ENCODE assay signal across 9 cellular contexts in the genomic region with DNA sequence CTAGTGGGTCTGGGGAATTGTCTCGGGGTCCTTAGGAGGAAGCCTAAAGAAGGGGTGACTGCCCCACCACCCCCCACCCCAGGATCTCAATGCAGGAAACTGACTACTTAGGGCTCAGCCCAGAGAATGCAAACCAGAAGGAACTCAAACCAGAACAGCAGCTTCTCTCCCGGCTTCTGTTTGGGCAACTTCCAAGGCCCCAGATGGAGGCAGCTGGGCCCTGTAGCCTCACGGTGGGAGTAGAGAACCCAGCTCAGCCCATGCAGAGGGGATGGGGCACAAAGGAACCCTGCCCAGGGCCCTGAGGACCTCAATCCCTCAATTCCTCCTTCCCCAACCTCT. TPM values are rescaled to one million over a fixed set of nuclear protein-coding genes. Genes with fewer than 3 reads are reported as not detected.
A peak's percentile ranks its signal among the peaks of the same experiment; 100 is the strongest.
DNase-seq lines count a peak whose midpoint lies in the region; ATAC-seq and TF ChIP-seq lines count a peak whose summit lies in the region.
"Had no signal": no experiment of that assay in that cellular context is flagged by ENCODE, and none has a peak within 500 bp of the region (broad histone marks: within the 10 kb centered on the region; RNA-seq: fewer than 3 reads in every experiment).

No MANE protein-coding gene starts in this region.

- no peaks in the 10 kb centered on the region for H3K27me3 ChIP-seq in breast epithelium

- H3K27me3 Mint-ChIP-seq in CD14-positive monocyte (ENCODE audit: low read depth in 3 of 3) (peaks cover 0 to 3% (median 0%) of the 10 kb centered on the region in 3 donors), IgD-negative memory B cell (peaks cover 2% of the 10 kb centered on the region), natural killer cell (ENCODE audit: low read depth in 2 of 2) (no peaks in the 10 kb centered on the region)

- H3K4me1 ChIP-seq in breast epithelium, result peaks cover 0 to 5% of the 10 kb centered on the region in 2 donors

- TF ChIP-seq POLR2A in breast epithelium (IDR thresholded peaks at IDR 0.05), result no peak

- H3K9me3 Mint-ChIP-seq in CD14-positive monocyte, result peaks cover 0 to 3% (median 0%) of the 10 kb centered on the region in 7 donors
- H3K9me3 Mint-ChIP-seq in IgD-negative memory B cell, result peaks cover 0 to 3% (median 0%) of the 10 kb centered on the region in 3 donors
- no peaks in the 10 kb centered on the region for H3K9me3 Mint-ChIP-seq in natural killer cell

- intact Hi-C loops in CD14-positive monocyte (cut with micrococcal nuclease) (no loop called here), breast epithelium (cut with DNase I; ENCODE audit: low total_unique reads) (no loop called here), natural killer cell (cut with micrococcal nuclease) (loop anchor here (1.0 kb wide), 1 partner anchor 35 kb away; no protein-coding TSS in a partner anchor)

- no peak for DNase-seq in CD14-positive monocyte (ENCODE audit: low spot score)
- no peak for DNase-seq in breast epithelium (ENCODE audit: low spot score in 2 of 2)
- DNase-seq in natural killer cell, result no peak
- DNase-seq in DMS153 (lab: John Stamatoyannopoulos, UW), result no peak
- DNase-seq: KG1 had no signal

- peak overlapping the region; percentile 91 to 99 for H3K4me3 Mint-ChIP-seq in CD14-positive monocyte
- peak overlapping the region; percentile 90 to 99 (median 96) for H3K4me3 Mint-ChIP-seq in IgD-negative memory B cell
- peak overlapping the region; percentile 93 for H3K4me3 Mint-ChIP-seq in natural killer cell

- H3K27ac Mint-ChIP-seq in CD14-positive monocyte, result peak overlapping the region; percentile 90 to 99 (median 98)
- peak overlapping the region; percentile 96 to 99 (median 96) for H3K27ac Mint-ChIP-seq in IgD-negative memory B cell
- H3K27ac Mint-ChIP-seq in natural killer cell, result peak overlapping the region; percentile 91 to 94

- no peaks in the 10 kb centered on the region for H3K9me3 ChIP-seq in breast epithelium

- H3K36me3 Mint-ChIP-seq in CD14-positive monocyte (peaks cover 14 to 39% of the 10 kb centered on the region in 2 donors), IgD-negative memory B cell (no peaks in the 10 kb centered on the region), natural killer cell (no peaks in the 10 kb centered on the region)

- H3K4me1 Mint-ChIP-seq in CD14-positive monocyte (peaks cover 58% of the 10 kb centered on the region), IgD-negative memory B cell (peaks cover 30 to 36% (median 31%) of the 10 kb centered on the region in 3 donors), natural killer cell (peaks cover 44 to 51% of the 10 kb centered on the region in 2 donors)

- TF ChIP-seq CTCF in CD14-positive monocyte (IDR thresholded peaks at IDR 0.05), result no peak
- TF ChIP-seq CTCF in breast epithelium (IDR thresholded peaks at IDR 0.05), result no peak
- no peak for TF ChIP-seq CTCF in natural killer cell (IDR thresholded peaks at IDR 0.05)

- no peaks in the 10 kb centered on the region for H3K36me3 ChIP-seq in breast epithelium

- ATAC-seq in natural killer cell (no peak), HG02571 (IDR thresholded peaks at IDR 0.05; ENCODE audit: unreplicated experiment) (no peak), HG02763 (IDR thresholded peaks at IDR 0.05; ENCODE audit: unreplicated experiment) (no peak), GM18870 (IDR thresholded peaks at IDR 0.05; ENCODE audit: unreplicated experiment) (no peak)

- H3K4me3 ChIP-seq in breast epithelium, result peak overlapping the region; percentile 0 to 54 (median 52)

- H3K27ac ChIP-seq in breast epithelium, result peak overlapping the region; percentile 72 to 86

RNA-seq across cellular contexts. Expression of gene ADGRE5, which starts 2.3 kb away (rescaled TPM):
- polyA plus RNA-seq in CD14-positive monocyte (100 to 1,000 TPM; 259 to 279 TPM), IgD-negative memory B cell (89.3 TPM)
- total RNA-seq in breast epithelium (10 to 100 TPM; 20.2 to 31.4 (median 23.3) TPM), natural killer cell (1,000 to 10,000 TPM; 1,036 to 1,703 (median 1,382) TPM)

RNA-seq across cellular contexts. Expression of gene DDX39A, which starts 35.6 kb away (rescaled TPM):
- polyA plus RNA-seq in CD14-positive monocyte, result 10 to 100 TPM; 78.7 to 83.5 TPM
- 169 TPM for polyA plus RNA-seq in IgD-negative memory B cell
- 10 to 100 TPM; 65.9 to 79.0 (median 75.5) TPM for total RNA-seq in breast epithelium
- total RNA-seq in natural killer cell, result 100 to 1,000 TPM; 397 to 569 (median 557) TPM

RNA-seq across cellular contexts. Expression of gene PKN1, which starts 49.6 kb away (rescaled TPM):
- polyA plus RNA-seq in CD14-positive monocyte, result 10 to 100 TPM; 49.5 to 49.6 TPM
- polyA plus RNA-seq in IgD-negative memory B cell, result 52.6 TPM
- 10 to 100 TPM; 40.8 to 78.1 (median 59.6) TPM for total RNA-seq in breast epithelium
- 100 to 1,000 TPM; 323 to 351 (median 350) TPM for total RNA-seq in natural killer cell

Comparison
In these comparisons a context has a peak if more than half of its experiments do, and no peak if none do; other contexts are left out.
1. RNA of gene ADGRE5, which starts 2.3 kb away (total RNA-seq): 1,036 to 1,703 TPM in natural killer cell; 20.2 to 31.4 TPM in breast epithelium; every median in the first group is over 10 times any median in the second.
2. RNA of gene DDX39A, which starts 35.6 kb away (total RNA-seq): 397 to 569 TPM in natural killer cell; 65.9 to 79.0 TPM in breast epithelium; every median in the first group is over 4 times any median in the second.
3. RNA of gene PKN1, which starts 49.6 kb away (total RNA-seq): 323 to 351 TPM in natural killer cell; 40.8 to 78.1 TPM in breast epithelium; every median in the first group is over 4 times any median in the second.
4. Peak in every context shown above with its lines, with median percentiles within 50 percentile points of each other: H3K27ac Mint-ChIP-seq and H3K4me3 Mint-ChIP-seq.